Comparison of ENCODE assay signal across 26 cellular contexts in the genomic region with DNA sequence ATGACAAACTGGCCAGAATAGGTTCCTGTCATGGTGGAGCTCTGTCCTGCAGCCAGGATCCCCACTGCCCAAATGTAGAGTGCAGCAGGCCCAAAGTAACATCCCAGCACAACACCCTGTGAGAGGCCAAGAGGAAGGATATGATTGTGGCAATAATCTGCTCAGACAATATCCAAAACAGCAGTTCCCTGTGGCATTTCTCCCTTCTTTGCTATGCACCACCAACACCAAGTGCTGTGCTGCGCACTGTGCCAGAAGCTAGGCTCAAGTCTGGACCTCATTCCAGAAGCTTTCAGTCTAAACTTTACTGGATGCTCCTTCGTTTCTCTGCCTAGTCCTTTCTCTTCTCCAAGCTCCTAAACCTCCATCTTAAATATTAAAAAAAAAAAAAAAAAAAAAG. TPM values are rescaled to one million over a fixed set of nuclear protein-coding genes. Genes with fewer than 3 reads are reported as not detected.
DNase-seq lines count a peak whose midpoint lies in the region; ATAC-seq and TF ChIP-seq lines count a peak whose summit lies in the region.
"Had no signal": no experiment of that assay in that cellular context is flagged by ENCODE, and none has a peak within 500 bp of the region (broad histone marks: within the 10 kb centered on the region; RNA-seq: fewer than 3 reads in every experiment).

No MANE protein-coding gene starts in this region.

- H3K27me3 ChIP-seq in H7 (ENCODE audit: control insufficient read depth, insufficient read depth, low read length), result no peaks in the 10 kb centered on the region
- H3K27me3 ChIP-seq: gastrocnemius medialis, neutrophil had no signal

- no peak for TF ChIP-seq CTCF in fibroblast of pulmonary artery (IDR thresholded peaks at IDR 0.05; ENCODE audit: low read length, missing control alignments)

- in situ Hi-C loops in ACHN (cut with HindIII; ENCODE audit: low pct_ligation_motif_present, low pct_unique_long_range_greater_than_20kb, low sequenced_read_pairs), result no loop called here

- ATAC-seq in GM21737 (IDR thresholded peaks at IDR 0.05; ENCODE audit: unreplicated experiment), result no peak
- ATAC-seq: gastrocnemius medialis had no signal

- peak; percentile 49 for DNase-seq in ACHN
- DNase-seq in DMS79 treated with DMSO at 0.1 percent for 48 hours (lab: John Stamatoyannopoulos, UW), result peak; percentile 42
- peak; percentile 34 for DNase-seq in fibroblast of pulmonary artery (ENCODE audit: low read depth)
- peak; percentile 79 for DNase-seq in medulla oblongata (ENCODE audit: extremely low spot score)
- DNase-seq in H7, result no peak
- DNase-seq in NCI-H526 treated with DMSO at 0.1 percent for 48 hours (lab: John Stamatoyannopoulos, UW), result no peak
- no peak for DNase-seq in cerebellar cortex (ENCODE audit: low spot score)
- DNase-seq: activated CD4-positive, alpha-beta memory T cell treated with anti-CD3 and anti-CD28 coated beads, Interleukin-2, amount 10 ng/mL, durations not matched to agents 7 days and 5 days; activated naive CD8-positive, alpha-beta T cell treated with anti-CD3 and anti-CD28 coated beads, Interleukin-2, amount 10 ng/mL, durations not matched to agents 7 days and 5 days; CD4-positive, CD25-positive, alpha-beta regulatory T cell; effector CD4-positive, alpha-beta T cell; gastrocnemius medialis; islet precursor cell; NCI-H1092 treated with DMSO at 0.1 percent for 48 hours; NCI-H187 treated with DMSO at 0.1 percent for 48 hours; NCI-H2227 treated with DMSO at 0.1 percent for 48 hours; NCI-H774; OCI-M1; psoas muscle; SHP77; stimulated activated CD4-positive, alpha-beta T cell treated with anti-CD3 and anti-CD28 coated beads, Interleukin-4, amount 100 ng/mL, for 24 hours; stimulated activated naive CD4-positive, alpha-beta T cell had no signal

- H3K36me3 ChIP-seq in H7 (replicated peaks; ENCODE audit: control insufficient read depth, insufficient read depth, low read length), result peaks cover 38% of the 10 kb centered on the region

- H3K4me3 ChIP-seq in fibroblast of pulmonary artery (replicated peaks; ENCODE audit: low read depth, low read length) (no peak overlapping the region), H7 (ENCODE audit: insufficient read depth, low read depth, low read length) (no peak overlapping the region)
- H3K4me3 ChIP-seq: gastrocnemius medialis, psoas muscle, thoracic aorta had no signal

RNA-seq across cellular contexts. Expression of a gene that starts 33.4 kb away (rescaled TPM):
- total RNA-seq in H7 (2014; rRNA removed; shearing (Covaris generic)), result 44.9 and 53.0 TPM in 2 replicates

RNA-seq across cellular contexts. Expression of a gene that starts 40.5 kb away (rescaled TPM):
- not detected in 2 replicates for total RNA-seq in H7 (2014; rRNA removed; shearing (Covaris generic))
- total RNA-seq: activated CD4-positive, alpha-beta memory T cell treated with anti-CD3 and anti-CD28 coated beads, Interleukin-2, amount 10 ng/mL, durations not matched to agents 7 days and 5 days; activated naive CD8-positive, alpha-beta T cell treated with anti-CD3 and anti-CD28 coated beads, Interleukin-2, amount 10 ng/mL, durations not matched to agents 7 days and 5 days; CD4-positive, CD25-positive, alpha-beta regulatory T cell; chondrocyte; gastrocnemius medialis; psoas muscle; thoracic aorta had no signal

RNA-seq across cellular contexts. Expression of a gene that starts 55.3 kb away (rescaled TPM):
- 39.9 and 45.5 TPM in 2 replicates for total RNA-seq in H7 (2014; rRNA removed; shearing (Covaris generic))

Comparison
In these comparisons a context has a peak if more than half of its experiments do, and no peak if none do; other contexts are left out.
1. DNase-seq: peak in ACHN (single experiment), DMS79 treated with DMSO at 0.1 percent for 48 hours (single experiment), fibroblast of pulmonary artery (single experiment) and medulla oblongata (single experiment); none in H7 (single experiment), NCI-H526 treated with DMSO at 0.1 percent for 48 hours (single experiment) and cerebellar cortex (single experiment).